8 cellular contexts compared by ENCODE assay signal in genomic region chr10:60238408-60239100, GRCh38.
DNase-seq lines count a peak whose midpoint lies in the region; ATAC-seq and TF ChIP-seq lines count a peak whose summit lies in the region.

No MANE protein-coding gene starts in this region.

- DNase-seq in NCI-H2029 treated with DMSO at 0.1 percent for 48 hours (lab: John Stamatoyannopoulos, UW) (peak; percentile 2), NCI-H2029 (lab: John Stamatoyannopoulos, UW) (no peak), RKO (ENCODE audit: low spot score) (peak; percentile 4), fibroblast of peridontal ligament (ENCODE audit: extremely low read depth) (peak; percentile 90), retinal pigment epithelial cell (ENCODE audit: low read depth) (no peak), posterior vena cava (ENCODE audit: low spot score) (no peak)

- peak; percentile 59 for TF ChIP-seq CTCF in retinal pigment epithelial cell (conservative IDR thresholded peaks at IDR 0.05; ENCODE audit: low read depth, low read length)

- peak; percentile 44 for ATAC-seq in GM19328 (IDR thresholded peaks at IDR 0.05; ENCODE audit: unreplicated experiment)
- ATAC-seq in HG03135 (IDR thresholded peaks at IDR 0.05; ENCODE audit: unreplicated experiment), result peak; percentile 42

- intact Hi-C loops in posterior vena cava (cut with DNase I), result no loop called here

- no peak overlapping the region for H3K4me3 ChIP-seq in retinal pigment epithelial cell (ENCODE audit: low read length)

Comparison
In these comparisons a context has a peak if more than half of its experiments do, and no peak if none do; other contexts are left out.
1. DNase-seq: peak in NCI-H2029 treated with DMSO at 0.1 percent for 48 hours (single experiment), RKO (single experiment) and fibroblast of peridontal ligament (single experiment); none in NCI-H2029 (single experiment), retinal pigment epithelial cell (single experiment) and posterior vena cava (single experiment).